ENCODE assay signal across 26 cellular contexts in genomic region chr6:152700427-152700826, GRCh38. TPM values are rescaled to one million over a fixed set of nuclear protein-coding genes. Genes with fewer than 3 reads are reported as not detected.
DNase-seq lines count a peak whose midpoint lies in the region; ATAC-seq and TF ChIP-seq lines count a peak whose summit lies in the region.
"Had no signal": no experiment of that assay in that cellular context is flagged by ENCODE, and none has a peak within 500 bp of the region (broad histone marks: within the 10 kb centered on the region; RNA-seq: fewer than 3 reads in every experiment).

No MANE protein-coding gene starts in this region.

- DNase-seq in SK-N-SH (no peak), PC-3 (no peak), fibroblast of pulmonary artery (ENCODE audit: low read depth) (peak; percentile 32), smooth muscle cell (lab: John Stamatoyannopoulos, UW; ENCODE audit: unreplicated experiment) (no peak)
- no peak for DNase-seq in stimulated activated effector memory CD8-positive, alpha-beta T cell treated with anti-CD3 and anti-CD28 coated beads, Interleukin-12 subunit alpha, Interleukin-12 subunit beta, amount 100 ng/mL, for 72 hours (ENCODE audit: low spot score in 2 of 2)
- DNase-seq: activated CD4-positive, CD25-positive, alpha-beta regulatory T cell treated with anti-CD3 and anti-CD28 coated beads, Interleukin-2, amount 50 U/mL, for 72 hours; activated CD8-positive, alpha-beta T cell treated with anti-CD3 and anti-CD28 coated beads for 36 hours; activated naive CD8-positive, alpha-beta T cell treated with anti-CD3 and anti-CD28 coated beads for 36 hours; CD4-positive, alpha-beta T cell; effector CD8-positive, alpha-beta T cell; NCI-H1417; NCI-H2107; NCI-H446 treated with DMSO at 0.1 percent for 48 hours; occipital lobe; retina; stimulated activated CD4-positive, alpha-beta T cell treated with anti-CD3 and anti-CD28 coated beads, Interleukin-4, amount 100 ng/mL, for 24 hours; stimulated activated naive CD8-positive, alpha-beta T cell treated with anti-CD3 and anti-CD28 coated beads, Interleukin-15, Interleukin-2, amounts not matched to agents 100 U/mL and 50 U/mL, for 24 hours had no signal

- H3K27ac ChIP-seq in SK-N-SH (ENCODE audit: low read depth in 2 of 2, low read length in 1 of 2): peak overlapping the region; percentile 64 to 92
- H3K27ac ChIP-seq in PC-3 (ENCODE audit: low read length): no peak overlapping the region
- no peak overlapping the region for H3K27ac ChIP-seq in smooth muscle cell (ENCODE audit: low read depth)
- H3K27ac ChIP-seq: 22Rv1 had no signal

- H3K79me2 ChIP-seq in SK-N-SH (ENCODE audit: insufficient read depth) (peaks cover 73% of the 10 kb centered on the region), PC-3 (ENCODE audit: low read length) (no peaks in the 10 kb centered on the region), smooth muscle cell (ENCODE audit: low read depth) (no peaks in the 10 kb centered on the region)

- WGBS in SK-N-SH (ENCODE audit: low lambda C conversion rate): 58% methylated on average over 5 of the region's 5 CpGs
- 72% methylated on average over 5 of the region's 5 CpGs for WGBS in smooth muscle cell (ENCODE audit: low lambda C conversion rate)

- H2AFZ ChIP-seq in SK-N-SH (ENCODE audit: low read depth) (peak overlapping the region; percentile 63; the same call in 1 of the 2 replicates), PC-3 (ENCODE audit: low read length) (peak overlapping the region; percentile 43; the same call in 1 of the 2 replicates), smooth muscle cell (ENCODE audit: low read depth) (peak overlapping the region; percentile 16)

- H3F3A ChIP-seq in SK-N-SH (replicated peaks; ENCODE audit: insufficient read depth) (peaks cover 34% of the 10 kb centered on the region), PC-3 (ENCODE audit: low read length, unreplicated experiment) (no peaks in the 10 kb centered on the region), smooth muscle cell (ENCODE audit: low read depth) (no peaks in the 10 kb centered on the region)

- H3K9ac ChIP-seq in SK-N-SH (peak overlapping the region; percentile 80; the same call in 1 of the 2 replicates), PC-3 (ENCODE audit: low read length) (no peak overlapping the region), smooth muscle cell (ENCODE audit: low read depth) (no peak overlapping the region)

- H3K36me3 Mint-ChIP-seq in stimulated activated effector memory CD8-positive, alpha-beta T cell treated with anti-CD3 and anti-CD28 coated beads, Interleukin-12 subunit alpha, Interleukin-12 subunit beta, amount 100 ng/mL, for 72 hours: no peaks in the 10 kb centered on the region
- no peaks in the 10 kb centered on the region for H3K36me3 Mint-ChIP-seq in stimulated activated memory B cell treated with anti-CD40 and anti-IgM and Interleukin-4, amounts not matched to agents 10 μg/mL and 1 μg/mL and 100 μg/mL, for 72 hours
- H3K36me3 Mint-ChIP-seq: activated naive CD8-positive, alpha-beta T cell treated with anti-CD3 and anti-CD28 coated beads for 36 hours; memory B cell had no signal

- no peak overlapping the region for H3K27ac Mint-ChIP-seq in stimulated activated effector memory CD8-positive, alpha-beta T cell treated with anti-CD3 and anti-CD28 coated beads, Interleukin-12 subunit alpha, Interleukin-12 subunit beta, amount 100 ng/mL, for 72 hours
- no peak overlapping the region for H3K27ac Mint-ChIP-seq in stimulated activated memory B cell treated with anti-CD40 and anti-IgM and Interleukin-4, amounts not matched to agents 10 μg/mL and 1 μg/mL and 100 μg/mL, for 72 hours
- H3K27ac Mint-ChIP-seq: activated CD8-positive, alpha-beta T cell treated with anti-CD3 and anti-CD28 coated beads for 36 hours; activated naive CD8-positive, alpha-beta T cell treated with anti-CD3 and anti-CD28 coated beads for 36 hours; CD4-positive, alpha-beta T cell; memory B cell had no signal

- TF ChIP-seq EP300 in SK-N-SH (IDR thresholded peaks at IDR 0.05; ENCODE audit: borderline replicate concordance in 1 of 2, low read depth in 1 of 2, low read length in 1 of 2): no peak

- H3K4me3 ChIP-seq in SK-N-SH (ENCODE audit: low read depth in 2 of 2, low read length in 1 of 2): peak overlapping the region; percentile 12 to 29; a peak in 2 of 4 replicates
- H3K4me3 ChIP-seq in PC-3 (ENCODE audit: low read length): 0 out of 2 replicates have a peak overlapping the region, but pooled peaks have one; percentile 26
- H3K4me3 ChIP-seq in fibroblast of pulmonary artery (replicated peaks; ENCODE audit: low read depth, low read length): peak overlapping the region; percentile 54
- H3K4me3 ChIP-seq in smooth muscle cell: no peak overlapping the region

- ATAC-seq in SK-N-SH treated with all-trans-retinoic acid at 6 μM for 48 hours (no peak), PC-3 (no peak), GM19328 (IDR thresholded peaks at IDR 0.05; ENCODE audit: unreplicated experiment) (no peak)
- no peak for ATAC-seq in stimulated activated effector memory CD8-positive, alpha-beta T cell treated with anti-CD3 and anti-CD28 coated beads, Interleukin-12 subunit alpha, Interleukin-12 subunit beta, amount 100 ng/mL, for 72 hours
- no peak for ATAC-seq in stimulated activated memory B cell treated with anti-CD40 and anti-IgM and Interleukin-4, amounts not matched to agents 10 μg/mL and 1 μg/mL and 100 μg/mL, for 72 hours
- ATAC-seq: activated CD8-positive, alpha-beta T cell treated with anti-CD3 and anti-CD28 coated beads for 36 hours; esophagus mucosa; stimulated activated naive CD8-positive, alpha-beta T cell treated with anti-CD3 and anti-CD28 coated beads, Interleukin-15, Interleukin-2, amounts not matched to agents 100 U/mL and 50 U/mL, for 24 hours had no signal

- H3K9me2 ChIP-seq in SK-N-SH (no peaks in the 10 kb centered on the region), PC-3 (replicated peaks; ENCODE audit: low read length) (no peaks in the 10 kb centered on the region)

- peaks cover 9% of the 10 kb centered on the region for H3K27me3 Mint-ChIP-seq in stimulated activated memory B cell treated with anti-CD40 and anti-IgM and Interleukin-4, amounts not matched to agents 10 μg/mL and 1 μg/mL and 100 μg/mL, for 72 hours

- H3K4me1 Mint-ChIP-seq in stimulated activated effector memory CD8-positive, alpha-beta T cell treated with anti-CD3 and anti-CD28 coated beads, Interleukin-12 subunit alpha, Interleukin-12 subunit beta, amount 100 ng/mL, for 72 hours: no peaks in the 10 kb centered on the region
- no peaks in the 10 kb centered on the region for H3K4me1 Mint-ChIP-seq in stimulated activated memory B cell treated with anti-CD40 and anti-IgM and Interleukin-4, amounts not matched to agents 10 μg/mL and 1 μg/mL and 100 μg/mL, for 72 hours
- H3K4me1 Mint-ChIP-seq: activated naive CD8-positive, alpha-beta T cell treated with anti-CD3 and anti-CD28 coated beads for 36 hours; memory B cell had no signal

- no peak for TF ChIP-seq CTCF in SK-N-SH (IDR thresholded peaks at IDR 0.05)
- no peak for TF ChIP-seq CTCF in PC-3 (conservative IDR thresholded peaks at IDR 0.05; ENCODE audit: low read depth, low read length)
- no peak for TF ChIP-seq CTCF in fibroblast of pulmonary artery (IDR thresholded peaks at IDR 0.05; ENCODE audit: low read length, missing control alignments)
- no peak for TF ChIP-seq CTCF in smooth muscle cell (IDR thresholded peaks at IDR 0.05; ENCODE audit: borderline replicate concordance, insufficient read depth, poor library complexity, severe bottlenecking)

- BruUV-seq in PC-3 (replicated peaks; lab: Mats Ljungman, UMichigan): no TSS peak

- TF ChIP-seq RAD21 in SK-N-SH (IDR thresholded peaks at IDR 0.05; ENCODE audit: low read length): no peak

- H3K4me2 ChIP-seq in SK-N-SH (peak overlapping the region; percentile 66), PC-3 (ENCODE audit: low read length) (peak overlapping the region; percentile 37), smooth muscle cell (no peak overlapping the region)

- no peaks in the 10 kb centered on the region for H3K9me3 Mint-ChIP-seq in stimulated activated effector memory CD8-positive, alpha-beta T cell treated with anti-CD3 and anti-CD28 coated beads, Interleukin-12 subunit alpha, Interleukin-12 subunit beta, amount 100 ng/mL, for 72 hours
- H3K9me3 Mint-ChIP-seq in stimulated activated memory B cell treated with anti-CD40 and anti-IgM and Interleukin-4, amounts not matched to agents 10 μg/mL and 1 μg/mL and 100 μg/mL, for 72 hours: no peaks in the 10 kb centered on the region
- H3K9me3 Mint-ChIP-seq: activated CD8-positive, alpha-beta T cell treated with anti-CD3 and anti-CD28 coated beads for 36 hours; activated naive CD8-positive, alpha-beta T cell treated with anti-CD3 and anti-CD28 coated beads for 36 hours; CD4-positive, alpha-beta T cell; memory B cell had no signal

- CTCF ChIA-PET in SK-N-SH (lab: Yijun Ruan, JAX) (interaction anchor here (1.4 to 3.0 kb wide), 8 partner anchors 9 to 248 kb away, joined by 3 to 9 read pairs (median 4); no protein-coding TSS in a partner anchor), PC-3 (lab: Charles Lee) (no interaction called here)

- H3K36me3 ChIP-seq in SK-N-SH (replicated peaks in 1 of 2; ENCODE audit: control insufficient read depth in 1 of 2, insufficient read depth in 2 of 2, low read length in 1 of 2): no peaks in the 10 kb centered on the region
- no peaks in the 10 kb centered on the region for H3K36me3 ChIP-seq in PC-3 (ENCODE audit: low read depth, low read length)
- no peaks in the 10 kb centered on the region for H3K36me3 ChIP-seq in smooth muscle cell (ENCODE audit: low read depth)

- POLR2A ChIA-PET in SK-N-SH (lab: Yijun Ruan, JAX) (interaction anchor here (0.6 kb wide), 1 partner anchor 229 kb away, joined by 3 read pairs; no protein-coding TSS in a partner anchor), PC-3 (lab: Charles Lee; ENCODE audit: unreplicated experiment) (interaction anchor here (0.6 kb wide), 1 partner anchor 29 kb away, joined by 3 read pairs; no protein-coding TSS in a partner anchor)

- intact Hi-C loops in PC-3 (cut with micrococcal nuclease): loop anchor here (10.0 kb wide), 1 partner anchor 146 kb away; no protein-coding TSS in a partner anchor

- H4K20me1 ChIP-seq in SK-N-SH (ENCODE audit: insufficient read depth) (no peaks in the 10 kb centered on the region), PC-3 (ENCODE audit: low read length) (no peaks in the 10 kb centered on the region), smooth muscle cell (ENCODE audit: low read depth) (no peaks in the 10 kb centered on the region)

- H3K4me1 ChIP-seq in SK-N-SH (ENCODE audit: control insufficient read depth in 1 of 2, insufficient read depth in 2 of 2, low read depth in 1 of 2, low read length in 1 of 2) (no peaks in the 10 kb centered on the region; a peak in 2 of 4 replicates), PC-3 (ENCODE audit: insufficient read depth, low read length) (peaks cover 10% of the 10 kb centered on the region), smooth muscle cell (ENCODE audit: low read depth) (no peaks in the 10 kb centered on the region)

- no peak overlapping the region for H3K4me3 Mint-ChIP-seq in stimulated activated effector memory CD8-positive, alpha-beta T cell treated with anti-CD3 and anti-CD28 coated beads, Interleukin-12 subunit alpha, Interleukin-12 subunit beta, amount 100 ng/mL, for 72 hours
- H3K4me3 Mint-ChIP-seq in stimulated activated memory B cell treated with anti-CD40 and anti-IgM and Interleukin-4, amounts not matched to agents 10 μg/mL and 1 μg/mL and 100 μg/mL, for 72 hours: no peak overlapping the region
- H3K4me3 Mint-ChIP-seq: activated CD8-positive, alpha-beta T cell treated with anti-CD3 and anti-CD28 coated beads for 36 hours; activated naive CD8-positive, alpha-beta T cell treated with anti-CD3 and anti-CD28 coated beads for 36 hours; CD4-positive, alpha-beta T cell; memory B cell had no signal

- H3K27me3 ChIP-seq in SK-N-SH (ENCODE audit: insufficient read depth): no peaks in the 10 kb centered on the region
- peaks cover 17% of the 10 kb centered on the region for H3K27me3 ChIP-seq in PC-3 (ENCODE audit: low read length)
- no peaks in the 10 kb centered on the region for H3K27me3 ChIP-seq in smooth muscle cell (ENCODE audit: low read depth)

- H3K9me3 ChIP-seq in SK-N-SH: no peaks in the 10 kb centered on the region
- H3K9me3 ChIP-seq in PC-3 (ENCODE audit: low read length): no peaks in the 10 kb centered on the region
- no peaks in the 10 kb centered on the region for H3K9me3 ChIP-seq in smooth muscle cell (replicated peaks; ENCODE audit: low read depth)

RNA-seq across cellular contexts. Expression of gene MYCT1, which starts 2.7 kb away (rescaled TPM):
- polyA plus RNA-seq in SK-N-SH (2012; rRNA removed) (7.6 and 15.4 TPM in 2 replicates), smooth muscle cell (not detected in 2 replicates)
- 12.7 and 15.0 TPM in 2 replicates for polyA plus RNA-seq in SK-N-SH (2012; cell fraction: cytosol; rRNA removed)
- polyA plus RNA-seq in SK-N-SH (2012; cell fraction: nucleus; rRNA removed): 4.0 and 9.9 TPM in 2 replicates
- total RNA-seq in PC-3 (2014; rRNA removed) (0.55 TPM in 1 of 2 replicates, not detected in the other), smooth muscle cell (not detected in 2 replicates)
- total RNA-seq: activated CD8-positive, alpha-beta T cell treated with anti-CD3 and anti-CD28 coated beads for 36 hours; activated naive CD8-positive, alpha-beta T cell treated with anti-CD3 and anti-CD28 coated beads for 36 hours; CD4-positive, alpha-beta T cell; chondrocyte had no signal

RNA-seq across cellular contexts. Expression of gene VIP, which starts 50.2 kb away (rescaled TPM):
- polyA plus RNA-seq in SK-N-SH (2012; rRNA removed): 2.5 and 4.8 TPM in 2 replicates
- 3.9 and 5.3 TPM in 2 replicates for polyA plus RNA-seq in SK-N-SH (2012; cell fraction: cytosol; rRNA removed)
- polyA plus RNA-seq in SK-N-SH (2012; cell fraction: nucleus; rRNA removed): 5.3 and 10.4 TPM in 2 replicates
- not detected in 2 replicates for total RNA-seq in PC-3 (2014; rRNA removed)
- total RNA-seq in smooth muscle cell: not detected in 2 replicates
- polyA plus RNA-seq in smooth muscle cell: not detected in 2 replicates
- total RNA-seq: activated CD8-positive, alpha-beta T cell treated with anti-CD3 and anti-CD28 coated beads for 36 hours; activated naive CD8-positive, alpha-beta T cell treated with anti-CD3 and anti-CD28 coated beads for 36 hours; CD4-positive, alpha-beta T cell; chondrocyte; esophagus mucosa; M059J had no signal
- polyA plus RNA-seq: keratinocyte had no signal

Comparison
In these comparisons a context has a peak if more than half of its experiments do, and no peak if none do; other contexts are left out.
1. H3K27ac ChIP-seq: peak in SK-N-SH (2 of 2); none in PC-3 (single experiment) and smooth muscle cell (single experiment).
2. Peak in every context shown above with its lines, with median percentiles within 50 percentile points of each other: H2AFZ ChIP-seq.